1 cellular context compared by ENCODE assay signal in the genomic region with DNA sequence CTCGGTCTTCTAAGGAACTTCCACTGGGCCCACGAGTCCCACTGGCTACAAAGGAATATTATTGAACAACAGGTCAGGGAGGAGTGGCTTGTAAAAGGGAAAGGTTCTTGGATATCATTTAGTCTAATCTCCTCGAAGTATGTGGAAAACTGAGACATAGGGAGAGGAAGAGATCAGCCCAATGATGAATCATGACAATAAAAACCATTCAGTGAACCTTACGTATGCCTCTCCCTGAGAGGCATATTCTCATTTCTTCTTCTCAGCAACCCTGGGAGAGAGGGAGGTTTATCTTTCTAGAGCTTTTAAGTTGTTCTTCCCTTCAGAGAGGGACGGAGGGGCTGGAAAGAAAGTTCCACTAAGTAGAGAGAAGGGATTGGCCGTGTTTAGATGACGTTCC.
TF ChIP-seq lines count a peak whose summit lies in the region.

No MANE protein-coding gene starts in this region.

TF ChIP-seq in K562, 482 proteins besides CTCF, POLR2A, EP300 and RAD21:
- TF ChIP-seq, protein P1, sequence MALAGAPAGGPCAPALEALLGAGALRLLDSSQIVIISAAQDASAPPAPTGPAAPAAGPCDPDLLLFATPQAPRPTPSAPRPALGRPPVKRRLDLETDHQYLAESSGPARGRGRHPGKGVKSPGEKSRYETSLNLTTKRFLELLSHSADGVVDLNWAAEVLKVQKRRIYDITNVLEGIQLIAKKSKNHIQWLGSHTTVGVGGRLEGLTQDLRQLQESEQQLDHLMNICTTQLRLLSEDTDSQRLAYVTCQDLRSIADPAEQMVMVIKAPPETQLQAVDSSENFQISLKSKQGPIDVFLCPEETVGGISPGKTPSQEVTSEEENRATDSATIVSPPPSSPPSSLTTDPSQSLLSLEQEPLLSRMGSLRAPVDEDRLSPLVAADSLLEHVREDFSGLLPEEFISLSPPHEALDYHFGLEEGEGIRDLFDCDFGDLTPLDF (CRISPR knock-in tag; IDR thresholded peaks at IDR 0.05), result no peak
- TF ChIP-seq, protein P2, sequence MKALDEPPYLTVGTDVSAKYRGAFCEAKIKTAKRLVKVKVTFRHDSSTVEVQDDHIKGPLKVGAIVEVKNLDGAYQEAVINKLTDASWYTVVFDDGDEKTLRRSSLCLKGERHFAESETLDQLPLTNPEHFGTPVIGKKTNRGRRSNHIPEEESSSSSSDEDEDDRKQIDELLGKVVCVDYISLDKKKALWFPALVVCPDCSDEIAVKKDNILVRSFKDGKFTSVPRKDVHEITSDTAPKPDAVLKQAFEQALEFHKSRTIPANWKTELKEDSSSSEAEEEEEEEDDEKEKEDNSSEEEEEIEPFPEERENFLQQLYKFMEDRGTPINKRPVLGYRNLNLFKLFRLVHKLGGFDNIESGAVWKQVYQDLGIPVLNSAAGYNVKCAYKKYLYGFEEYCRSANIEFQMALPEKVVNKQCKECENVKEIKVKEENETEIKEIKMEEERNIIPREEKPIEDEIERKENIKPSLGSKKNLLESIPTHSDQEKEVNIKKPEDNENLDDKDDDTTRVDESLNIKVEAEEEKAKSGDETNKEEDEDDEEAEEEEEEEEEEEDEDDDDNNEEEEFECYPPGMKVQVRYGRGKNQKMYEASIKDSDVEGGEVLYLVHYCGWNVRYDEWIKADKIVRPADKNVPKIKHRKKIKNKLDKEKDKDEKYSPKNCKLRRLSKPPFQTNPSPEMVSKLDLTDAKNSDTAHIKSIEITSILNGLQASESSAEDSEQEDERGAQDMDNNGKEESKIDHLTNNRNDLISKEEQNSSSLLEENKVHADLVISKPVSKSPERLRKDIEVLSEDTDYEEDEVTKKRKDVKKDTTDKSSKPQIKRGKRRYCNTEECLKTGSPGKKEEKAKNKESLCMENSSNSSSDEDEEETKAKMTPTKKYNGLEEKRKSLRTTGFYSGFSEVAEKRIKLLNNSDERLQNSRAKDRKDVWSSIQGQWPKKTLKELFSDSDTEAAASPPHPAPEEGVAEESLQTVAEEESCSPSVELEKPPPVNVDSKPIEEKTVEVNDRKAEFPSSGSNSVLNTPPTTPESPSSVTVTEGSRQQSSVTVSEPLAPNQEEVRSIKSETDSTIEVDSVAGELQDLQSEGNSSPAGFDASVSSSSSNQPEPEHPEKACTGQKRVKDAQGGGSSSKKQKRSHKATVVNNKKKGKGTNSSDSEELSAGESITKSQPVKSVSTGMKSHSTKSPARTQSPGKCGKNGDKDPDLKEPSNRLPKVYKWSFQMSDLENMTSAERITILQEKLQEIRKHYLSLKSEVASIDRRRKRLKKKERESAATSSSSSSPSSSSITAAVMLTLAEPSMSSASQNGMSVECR (CRISPR knock-in tag; IDR thresholded peaks at IDR 0.05), result no peak
- TF ChIP-seq, protein P3, sequence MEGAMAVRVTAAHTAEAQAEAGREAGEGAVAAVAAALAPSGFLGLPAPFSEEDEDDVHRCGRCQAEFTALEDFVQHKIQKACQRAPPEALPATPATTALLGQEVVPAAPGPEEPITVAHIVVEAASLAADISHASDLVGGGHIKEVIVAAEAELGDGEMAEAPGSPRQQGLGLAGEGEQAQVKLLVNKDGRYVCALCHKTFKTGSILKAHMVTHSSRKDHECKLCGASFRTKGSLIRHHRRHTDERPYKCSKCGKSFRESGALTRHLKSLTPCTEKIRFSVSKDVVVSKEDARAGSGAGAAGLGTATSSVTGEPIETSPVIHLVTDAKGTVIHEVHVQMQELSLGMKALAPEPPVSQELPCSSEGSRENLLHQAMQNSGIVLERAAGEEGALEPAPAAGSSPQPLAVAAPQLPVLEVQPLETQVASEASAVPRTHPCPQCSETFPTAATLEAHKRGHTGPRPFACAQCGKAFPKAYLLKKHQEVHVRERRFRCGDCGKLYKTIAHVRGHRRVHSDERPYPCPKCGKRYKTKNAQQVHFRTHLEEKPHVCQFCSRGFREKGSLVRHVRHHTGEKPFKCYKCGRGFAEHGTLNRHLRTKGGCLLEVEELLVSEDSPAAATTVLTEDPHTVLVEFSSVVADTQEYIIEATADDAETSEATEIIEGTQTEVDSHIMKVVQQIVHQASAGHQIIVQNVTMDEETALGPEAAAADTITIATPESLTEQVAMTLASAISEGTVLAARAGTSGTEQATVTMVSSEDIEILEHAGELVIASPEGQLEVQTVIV (CRISPR knock-in tag; IDR thresholded peaks at IDR 0.05; ENCODE audit: borderline replicate concordance), result no peak
- TF ChIP-seq HNRNPK (IDR thresholded peaks at IDR 0.05; ENCODE audit: low read depth, low read length, poor library complexity, severe bottlenecking) (no peak), POLR2AphosphoS5 (IDR thresholded peaks at IDR 0.05; ENCODE audit: control insufficient read depth, insufficient read depth, low read depth, low read length) (no peak), HDAC3 (IDR thresholded peaks at IDR 0.05; ENCODE audit: borderline replicate concordance, partially characterized antibody) (no peak), HMGN3 (IDR thresholded peaks at IDR 0.05; ENCODE audit: borderline replicate concordance, extremely low read depth, insufficient read length, low read depth, low read length) (no peak), CC2D1A (IDR thresholded peaks at IDR 0.05) (no peak), SMAD2 (IDR thresholded peaks at IDR 0.05; ENCODE audit: low read depth, low read length) (no peak), ZNF124 (CRISPR knock-in tag; IDR thresholded peaks at IDR 0.05) (no peak), GTF2A2 (tag; IDR thresholded peaks at IDR 0.05) (no peak), ZNF57 (CRISPR knock-in tag; IDR thresholded peaks at IDR 0.05) (no peak), ZNF12 (CRISPR knock-in tag; IDR thresholded peaks at IDR 0.05) (no peak), ELF1 (tag; IDR thresholded peaks at IDR 0.05) (no peak), NCOR1 (IDR thresholded peaks at IDR 0.05) (no peak)
- TF ChIP-seq, protein P4, sequence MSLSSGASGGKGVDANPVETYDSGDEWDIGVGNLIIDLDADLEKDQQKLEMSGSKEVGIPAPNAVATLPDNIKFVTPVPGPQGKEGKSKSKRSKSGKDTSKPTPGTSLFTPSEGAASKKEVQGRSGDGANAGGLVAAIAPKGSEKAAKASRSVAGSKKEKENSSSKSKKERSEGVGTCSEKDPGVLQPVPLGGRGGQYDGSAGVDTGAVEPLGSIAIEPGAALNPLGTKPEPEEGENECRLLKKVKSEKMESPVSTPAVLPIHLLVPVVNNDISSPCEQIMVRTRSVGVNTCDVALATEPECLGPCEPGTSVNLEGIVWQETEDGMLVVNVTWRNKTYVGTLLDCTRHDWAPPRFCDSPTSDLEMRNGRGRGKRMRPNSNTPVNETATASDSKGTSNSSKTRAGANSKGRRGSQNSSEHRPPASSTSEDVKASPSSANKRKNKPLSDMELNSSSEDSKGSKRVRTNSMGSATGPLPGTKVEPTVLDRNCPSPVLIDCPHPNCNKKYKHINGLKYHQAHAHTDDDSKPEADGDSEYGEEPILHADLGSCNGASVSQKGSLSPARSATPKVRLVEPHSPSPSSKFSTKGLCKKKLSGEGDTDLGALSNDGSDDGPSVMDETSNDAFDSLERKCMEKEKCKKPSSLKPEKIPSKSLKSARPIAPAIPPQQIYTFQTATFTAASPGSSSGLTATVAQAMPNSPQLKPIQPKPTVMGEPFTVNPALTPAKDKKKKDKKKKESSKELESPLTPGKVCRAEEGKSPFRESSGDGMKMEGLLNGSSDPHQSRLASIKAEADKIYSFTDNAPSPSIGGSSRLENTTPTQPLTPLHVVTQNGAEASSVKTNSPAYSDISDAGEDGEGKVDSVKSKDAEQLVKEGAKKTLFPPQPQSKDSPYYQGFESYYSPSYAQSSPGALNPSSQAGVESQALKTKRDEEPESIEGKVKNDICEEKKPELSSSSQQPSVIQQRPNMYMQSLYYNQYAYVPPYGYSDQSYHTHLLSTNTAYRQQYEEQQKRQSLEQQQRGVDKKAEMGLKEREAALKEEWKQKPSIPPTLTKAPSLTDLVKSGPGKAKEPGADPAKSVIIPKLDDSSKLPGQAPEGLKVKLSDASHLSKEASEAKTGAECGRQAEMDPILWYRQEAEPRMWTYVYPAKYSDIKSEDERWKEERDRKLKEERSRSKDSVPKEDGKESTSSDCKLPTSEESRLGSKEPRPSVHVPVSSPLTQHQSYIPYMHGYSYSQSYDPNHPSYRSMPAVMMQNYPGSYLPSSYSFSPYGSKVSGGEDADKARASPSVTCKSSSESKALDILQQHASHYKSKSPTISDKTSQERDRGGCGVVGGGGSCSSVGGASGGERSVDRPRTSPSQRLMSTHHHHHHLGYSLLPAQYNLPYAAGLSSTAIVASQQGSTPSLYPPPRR (CRISPR knock-in tag; IDR thresholded peaks at IDR 0.05; ENCODE audit: borderline replicate concordance), result no peak
- TF ChIP-seq, protein P5, sequence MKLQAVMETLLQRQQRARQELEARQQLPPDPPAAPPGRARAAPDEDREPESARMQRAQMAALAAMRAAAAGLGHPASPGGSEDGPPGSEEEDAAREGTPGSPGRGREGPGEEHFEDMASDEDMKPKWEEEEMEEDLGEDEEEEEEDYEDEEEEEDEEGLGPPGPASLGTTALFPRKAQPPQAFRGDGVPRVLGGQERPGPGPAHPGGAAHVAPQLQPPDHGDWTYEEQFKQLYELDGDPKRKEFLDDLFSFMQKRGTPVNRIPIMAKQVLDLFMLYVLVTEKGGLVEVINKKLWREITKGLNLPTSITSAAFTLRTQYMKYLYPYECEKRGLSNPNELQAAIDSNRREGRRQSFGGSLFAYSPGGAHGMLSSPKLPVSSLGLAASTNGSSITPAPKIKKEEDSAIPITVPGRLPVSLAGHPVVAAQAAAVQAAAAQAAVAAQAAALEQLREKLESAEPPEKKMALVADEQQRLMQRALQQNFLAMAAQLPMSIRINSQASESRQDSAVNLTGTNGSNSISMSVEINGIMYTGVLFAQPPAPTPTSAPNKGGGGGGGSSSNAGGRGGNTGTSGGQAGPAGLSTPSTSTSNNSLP (IDR thresholded peaks at IDR 0.05; ENCODE audit: borderline replicate concordance, low read depth, low read length), result no peak
- TF ChIP-seq, protein P6, sequence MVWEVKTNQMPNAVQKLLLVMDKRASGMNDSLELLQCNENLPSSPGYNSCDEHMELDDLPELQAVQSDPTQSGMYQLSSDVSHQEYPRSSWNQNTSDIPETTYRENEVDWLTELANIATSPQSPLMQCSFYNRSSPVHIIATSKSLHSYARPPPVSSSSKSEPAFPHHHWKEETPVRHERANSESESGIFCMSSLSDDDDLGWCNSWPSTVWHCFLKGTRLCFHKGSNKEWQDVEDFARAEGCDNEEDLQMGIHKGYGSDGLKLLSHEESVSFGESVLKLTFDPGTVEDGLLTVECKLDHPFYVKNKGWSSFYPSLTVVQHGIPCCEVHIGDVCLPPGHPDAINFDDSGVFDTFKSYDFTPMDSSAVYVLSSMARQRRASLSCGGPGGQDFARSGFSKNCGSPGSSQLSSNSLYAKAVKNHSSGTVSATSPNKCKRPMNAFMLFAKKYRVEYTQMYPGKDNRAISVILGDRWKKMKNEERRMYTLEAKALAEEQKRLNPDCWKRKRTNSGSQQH (CRISPR knock-in tag; IDR thresholded peaks at IDR 0.05), result no peak
- TF ChIP-seq, protein P7, sequence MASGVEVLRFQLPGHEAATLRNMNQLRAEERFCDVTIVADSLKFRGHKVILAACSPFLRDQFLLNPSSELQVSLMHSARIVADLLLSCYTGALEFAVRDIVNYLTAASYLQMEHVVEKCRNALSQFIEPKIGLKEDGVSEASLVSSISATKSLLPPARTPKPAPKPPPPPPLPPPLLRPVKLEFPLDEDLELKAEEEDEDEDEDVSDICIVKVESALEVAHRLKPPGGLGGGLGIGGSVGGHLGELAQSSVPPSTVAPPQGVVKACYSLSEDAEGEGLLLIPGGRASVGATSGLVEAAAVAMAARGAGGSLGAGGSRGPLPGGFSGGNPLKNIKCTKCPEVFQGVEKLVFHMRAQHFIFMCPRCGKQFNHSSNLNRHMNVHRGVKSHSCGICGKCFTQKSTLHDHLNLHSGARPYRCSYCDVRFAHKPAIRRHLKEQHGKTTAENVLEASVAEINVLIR (CRISPR knock-in tag; IDR thresholded peaks at IDR 0.05), result no peak
- TF ChIP-seq, protein P8, sequence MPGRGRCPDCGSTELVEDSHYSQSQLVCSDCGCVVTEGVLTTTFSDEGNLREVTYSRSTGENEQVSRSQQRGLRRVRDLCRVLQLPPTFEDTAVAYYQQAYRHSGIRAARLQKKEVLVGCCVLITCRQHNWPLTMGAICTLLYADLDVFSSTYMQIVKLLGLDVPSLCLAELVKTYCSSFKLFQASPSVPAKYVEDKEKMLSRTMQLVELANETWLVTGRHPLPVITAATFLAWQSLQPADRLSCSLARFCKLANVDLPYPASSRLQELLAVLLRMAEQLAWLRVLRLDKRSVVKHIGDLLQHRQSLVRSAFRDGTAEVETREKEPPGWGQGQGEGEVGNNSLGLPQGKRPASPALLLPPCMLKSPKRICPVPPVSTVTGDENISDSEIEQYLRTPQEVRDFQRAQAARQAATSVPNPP (IDR thresholded peaks at IDR 0.05; ENCODE audit: borderline replicate concordance, insufficient read depth, insufficient read length), result no peak
TF ChIP-seq in K562: peak in this region for 0.
